In genomic region chr2:121596221-121597080, GRCh38 we compare ENCODE assay signal across 8 cellular contexts. TPM values are rescaled to one million over a fixed set of nuclear protein-coding genes. Genes with fewer than 3 reads are reported as not detected.
DNase-seq lines count a peak whose midpoint lies in the region; ATAC-seq and TF ChIP-seq lines count a peak whose summit lies in the region.

No MANE protein-coding gene starts in this region.

- H3K27me3 ChIP-seq in rectal smooth muscle tissue (ENCODE audit: control insufficient read depth, insufficient read depth, low read length): no peaks in the 10 kb centered on the region

- CTCF ChIA-PET in activated naive CD4-positive, alpha-beta T cell treated with anti-CD3 and anti-CD28 coated beads, Interleukin-2, amount 10 ng/mL, durations not matched to agents 7 days and 5 days (lab: Charles Lee): interaction anchor here (0.8 to 2.5 kb wide), 7 partner anchors 9 to 125 kb away, joined by 3 to 25 read pairs (median 4); partner anchors contain the start of gene RNU4ATAC

- H3K9me3 Mint-ChIP-seq in activated naive CD4-positive, alpha-beta T cell treated with anti-CD3 and anti-CD28 coated beads, Interleukin-2, amount 10 ng/mL, durations not matched to agents 7 days and 5 days: no peaks in the 10 kb centered on the region
- H3K9me3 Mint-ChIP-seq in glutamatergic neuron (ENCODE audit: unreplicated experiment): peaks cover 6% of the 10 kb centered on the region

- peak overlapping the region; percentile 74 for H3K4me3 Mint-ChIP-seq in activated naive CD4-positive, alpha-beta T cell treated with anti-CD3 and anti-CD28 coated beads, Interleukin-2, amount 10 ng/mL, durations not matched to agents 7 days and 5 days
- H3K4me3 Mint-ChIP-seq in glutamatergic neuron (ENCODE audit: unreplicated experiment): no peak overlapping the region

- H3K4me1 ChIP-seq in rectal smooth muscle tissue (ENCODE audit: control insufficient read depth, insufficient read depth, low read length): peaks cover 3% of the 10 kb centered on the region

- peak overlapping the region; percentile 90 for H3K27ac Mint-ChIP-seq in activated naive CD4-positive, alpha-beta T cell treated with anti-CD3 and anti-CD28 coated beads, Interleukin-2, amount 10 ng/mL, durations not matched to agents 7 days and 5 days
- H3K27ac Mint-ChIP-seq in glutamatergic neuron (ENCODE audit: unreplicated experiment): peak overlapping the region; percentile 81

- no peak overlapping the region for H3K9ac ChIP-seq in rectal smooth muscle tissue (ENCODE audit: low read length)

- in situ Hi-C loops in Caki2 (cut with HindIII; ENCODE audit: low pct_unique_long_range_greater_than_20kb, low sequenced_read_pairs): no loop called here

- H3K4me1 Mint-ChIP-seq in activated naive CD4-positive, alpha-beta T cell treated with anti-CD3 and anti-CD28 coated beads, Interleukin-2, amount 10 ng/mL, durations not matched to agents 7 days and 5 days: peaks cover 44% of the 10 kb centered on the region
- H3K4me1 Mint-ChIP-seq in glutamatergic neuron (ENCODE audit: low read depth, unreplicated experiment): peaks cover 20% of the 10 kb centered on the region

- peak; percentile 48 for ATAC-seq in GM18867 (IDR thresholded peaks at IDR 0.05; ENCODE audit: unreplicated experiment)
- ATAC-seq in HG02981 (IDR thresholded peaks at IDR 0.05; ENCODE audit: unreplicated experiment): peak; percentile 72

- no peaks in the 10 kb centered on the region for H3K27me3 Mint-ChIP-seq in activated naive CD4-positive, alpha-beta T cell treated with anti-CD3 and anti-CD28 coated beads, Interleukin-2, amount 10 ng/mL, durations not matched to agents 7 days and 5 days
- no peaks in the 10 kb centered on the region for H3K27me3 Mint-ChIP-seq in glutamatergic neuron (ENCODE audit: unreplicated experiment)

- no peak overlapping the region for H3K4me3 ChIP-seq in rectal smooth muscle tissue (ENCODE audit: low read length)

- peak overlapping the region; percentile 3 for H3K27ac ChIP-seq in rectal smooth muscle tissue (ENCODE audit: low read depth, low read length)

- peak; percentile 85 for DNase-seq in Caki2 (ENCODE audit: low read depth)
- peak; percentile 56 for DNase-seq in NCI-H2171 treated with DMSO at 0.1 percent for 48 hours (lab: John Stamatoyannopoulos, UW)
- DNase-seq in activated naive CD4-positive, alpha-beta T cell treated with anti-CD3 and anti-CD28 coated beads, Interleukin-2, amount 10 ng/mL, durations not matched to agents 7 days and 5 days: peak; percentile 44
- no peak for DNase-seq in glutamatergic neuron
- DNase-seq in NCI-H774 (lab: John Stamatoyannopoulos, UW): no peak

- peaks cover 1% of the 10 kb centered on the region for H3K36me3 Mint-ChIP-seq in activated naive CD4-positive, alpha-beta T cell treated with anti-CD3 and anti-CD28 coated beads, Interleukin-2, amount 10 ng/mL, durations not matched to agents 7 days and 5 days
- no peaks in the 10 kb centered on the region for H3K36me3 Mint-ChIP-seq in glutamatergic neuron (ENCODE audit: unreplicated experiment)

- TF ChIP-seq CTCF in glutamatergic neuron (IDR thresholded peaks at IDR 0.05; ENCODE audit: partially characterized antibody, unreplicated experiment): no peak

- H3K36me3 ChIP-seq in rectal smooth muscle tissue (ENCODE audit: control insufficient read depth, insufficient read depth, low read length): no peaks in the 10 kb centered on the region

RNA-seq across cellular contexts. Expression of gene CLASP1, which starts 52.8 kb away (rescaled TPM):
- 9.5 and 21.0 TPM in 2 replicates for total RNA-seq in Caki2 (2014; rRNA removed; shearing (Covaris generic); ENCODE audit: low replicate concordance)
- 163 TPM for total RNA-seq in glutamatergic neuron (ENCODE audit: unreplicated experiment)

Comparison
In these comparisons a context has a peak if more than half of its experiments do, and no peak if none do; other contexts are left out.
1. DNase-seq: peak in Caki2 (single experiment), NCI-H2171 treated with DMSO at 0.1 percent for 48 hours (single experiment) and activated naive CD4-positive, alpha-beta T cell treated with anti-CD3 and anti-CD28 coated beads, Interleukin-2, amount 10 ng/mL, durations not matched to agents 7 days and 5 days (single experiment); none in glutamatergic neuron (single experiment) and NCI-H774 (single experiment).